Comparison of ENCODE assay signal across 29 cellular contexts in genomic region chr6:67141012-67141411, GRCh38.
"Had no signal": no experiment of that assay in that cellular context is flagged by ENCODE, and none has a peak within 500 bp of the region (broad histone marks: within the 10 kb centered on the region; RNA-seq: fewer than 3 reads in every experiment).

No MANE protein-coding gene starts in this region.

- H3K27me3 ChIP-seq: ascending aorta, SJCRH30 had no signal

- DNase-seq: activated CD4-positive, alpha-beta T cell treated with anti-CD3 and anti-CD28 coated beads, Interleukin-2, amount 10 ng/mL, durations not matched to agents 24 days and 14 days; activated CD4-positive, alpha-beta T cell treated with anti-CD3 and anti-CD28 coated beads, Interleukin-2, amount 50 U/mL, for 4 hours; activated CD8-positive, alpha-beta T cell treated with anti-CD3 and anti-CD28 coated beads for 36 hours; activated gamma-delta T cell; activated naive CD4-positive, alpha-beta T cell treated with Interleukin-2 at 50 U/mL for 16 hours; activated naive CD8-positive, alpha-beta T cell treated with anti-CD3 and anti-CD28 coated beads, Interleukin-2, amount 10 ng/mL, durations not matched to agents 7 days and 5 days; activated T-cell treated with anti-CD3 and anti-CD28 coated beads, Interleukin-2, amount 50 U/mL, for 1 hour; activated T-cell treated with anti-CD3 and anti-CD28 coated beads, Interleukin-2, amount 50 U/mL, for 72 hours; amygdala; IMR-90; MM.1S; MV-4-11; NCI-H1092 treated with DMSO at 0.1 percent for 48 hours; NCI-H1417 treated with DMSO at 0.1 percent for 48 hours; NCI-H187 treated with DMSO at 0.1 percent for 48 hours; NCI-H2081; NCI-H2171 treated with DMSO at 0.1 percent for 48 hours; NCI-H2227 treated with DMSO at 0.1 percent for 48 hours; NCI-H446; NCI-H510A treated with DMSO at 0.1 percent for 48 hours; NK-92 treated with Interleukin-12 subunit alpha and Interleukin-12 subunit beta, amount 100 ng/mL, for 24 hours; OCI-M1; SHP77; SJCRH30 had no signal

- ATAC-seq: activated CD8-positive, alpha-beta T cell treated with anti-CD3 and anti-CD28 coated beads for 36 hours; activated T-cell treated with anti-CD3 and anti-CD28 coated beads, Interleukin-2, amount 50 U/mL, for 72 hours; activated T-helper 17 cell treated with anti-CD3 and anti-CD28 coated beads, Interleukin-2, amount 50 U/mL, for 72 hours; K562; Panc1 had no signal

- H3K27ac ChIP-seq: ascending aorta, SJCRH30 had no signal

- H3K36me3 ChIP-seq: ascending aorta, SJCRH30 had no signal

- H3K9me3 ChIP-seq: SJCRH30 had no signal

- FAIRE-seq: K562, TTC549 had no signal

- H3K4me1 ChIP-seq: ascending aorta, SJCRH30 had no signal

- H3K4me3 ChIP-seq: ascending aorta, K562, SJCRH30 had no signal
